In the genomic region with DNA sequence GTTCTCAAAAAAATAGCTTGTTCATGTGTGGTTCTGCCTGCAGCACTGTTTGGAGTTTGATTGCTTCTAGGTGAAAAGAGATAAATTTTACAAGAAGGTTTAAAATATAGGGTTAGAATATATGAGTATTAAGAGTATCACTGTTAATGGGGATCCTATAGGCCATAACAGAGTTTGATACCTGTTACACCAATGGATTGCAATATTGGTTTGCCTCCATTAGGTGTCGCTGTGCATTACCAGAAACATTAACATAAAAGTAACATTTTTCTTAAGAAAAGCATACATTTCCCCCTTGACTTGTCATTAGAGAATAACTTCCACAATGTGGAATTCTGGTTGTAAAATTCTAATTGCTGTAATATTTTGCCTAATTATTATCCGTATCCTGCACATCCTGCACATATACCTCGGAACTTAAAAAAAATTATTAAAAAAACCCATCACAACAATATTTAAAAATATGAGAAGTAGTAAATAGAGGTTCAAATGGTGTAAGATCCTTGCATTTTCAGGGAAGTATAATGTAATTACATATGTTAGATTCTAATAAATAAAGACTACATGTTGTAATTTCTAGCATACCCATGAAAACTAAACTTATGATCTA, we compare ENCODE assay signal across 8 cellular contexts.
DNase-seq lines count a peak whose midpoint lies in the region; ATAC-seq, FAIRE-seq and TF ChIP-seq lines count a peak whose summit lies in the region.
"Not testable (repeated sequence)": the region's sequence is repeated elsewhere in the genome, so short reads cannot be mapped to it uniquely, and the experiment has no call there.

No MANE protein-coding gene starts in this region.

- CTCF ChIA-PET in activated naive CD4-positive, alpha-beta T cell treated with anti-CD3 and anti-CD28 coated beads, Interleukin-2, amount 10 ng/mL, durations not matched to agents 7 days and 5 days (lab: Charles Lee), result interaction anchor here (0.7 kb wide), 1 partner anchor 140 kb away, joined by 3 read pairs; no protein-coding TSS in a partner anchor

- not testable (repeated sequence) for H3K4me3 ChIP-seq in BE2C (ENCODE audit: low read depth, low read length); liver (ENCODE audit: low read depth in 1 of 3, low read length in 3 of 3); spleen

- not testable (repeated sequence) for H3K9me3 ChIP-seq in BE2C; liver (ENCODE audit: control insufficient read depth in 4 of 4, low read length in 3 of 4); spleen

- FAIRE-seq in RCC 7860 (lab: Jason Lieb, UNC), result peak; percentile 89

- H3K27me3 ChIP-seq in BE2C; liver (ENCODE audit: control insufficient read depth in 4 of 4, insufficient read depth in 4 of 4, low read length in 3 of 4); spleen (replicated peaks in 1 of 7): not testable (repeated sequence)

- in situ Hi-C loops in GM13976 (cut with MboI; ENCODE audit: low sequenced_read_pairs, unreplicated experiment), result not testable (repeated sequence)

- not testable (repeated sequence) for H3K4me3 Mint-ChIP-seq in activated naive CD4-positive, alpha-beta T cell treated with anti-CD3 and anti-CD28 coated beads, Interleukin-2, amount 10 ng/mL, durations not matched to agents 7 days and 5 days

- H3K36me3 ChIP-seq in BE2C; liver (ENCODE audit: control insufficient read depth in 4 of 4, insufficient read depth in 3 of 4, low read depth in 1 of 4, low read length in 3 of 4); spleen: not testable (repeated sequence)

- ATAC-seq in esophagus mucosa, result peak; percentile 51

- H3K36me3 Mint-ChIP-seq in activated naive CD4-positive, alpha-beta T cell treated with anti-CD3 and anti-CD28 coated beads, Interleukin-2, amount 10 ng/mL, durations not matched to agents 7 days and 5 days, result not testable (repeated sequence)

- not testable (repeated sequence) for TF ChIP-seq POLR2A in spleen (IDR thresholded peaks at IDR 0.05)

- H3K27me3 Mint-ChIP-seq in activated naive CD4-positive, alpha-beta T cell treated with anti-CD3 and anti-CD28 coated beads, Interleukin-2, amount 10 ng/mL, durations not matched to agents 7 days and 5 days, result not testable (repeated sequence)

- peak; percentile 66 to 73 for TF ChIP-seq RAD21 in liver (IDR thresholded peaks at IDR 0.05)

- TF ChIP-seq CTCF in BE2C (IDR thresholded peaks at IDR 0.05; ENCODE audit: low read depth, low read length) (peak; percentile 29; the same call in 1 of the 2 replicates), GM13976 (IDR thresholded peaks at IDR 0.05; ENCODE audit: borderline replicate concordance, control extremely low read depth, extremely low read depth, insufficient read depth, missing control alignments) (peak; percentile 44), liver (IDR thresholded peaks at IDR 0.05; ENCODE audit: low read depth, low read length, missing input control) (peak; percentile 50), spleen (IDR thresholded peaks at IDR 0.05 in 8 of 11, conservative IDR thresholded peaks at IDR 0.05 in 3 of 11) (peak in 8 of 11 experiments; percentile 13 to 63 (median 53))

- H3K9ac ChIP-seq in liver (ENCODE audit: low read depth in 1 of 2, low read length in 2 of 2), result not testable (repeated sequence)

- DNase-seq in BE2C; GM13976 (ENCODE audit: low spot score); spleen: not testable (repeated sequence)
- DNase-seq in NCI-H128 (lab: John Stamatoyannopoulos, UW; ENCODE audit: unreplicated experiment) (peak; percentile 5), RCC 7860 (ENCODE audit: low spot score) (peak; percentile 10)
- peak; percentile 54 for DNase-seq in activated naive CD4-positive, alpha-beta T cell treated with anti-CD3 and anti-CD28 coated beads, Interleukin-2, amount 10 ng/mL, durations not matched to agents 7 days and 5 days

- H3K4me1 Mint-ChIP-seq in activated naive CD4-positive, alpha-beta T cell treated with anti-CD3 and anti-CD28 coated beads, Interleukin-2, amount 10 ng/mL, durations not matched to agents 7 days and 5 days, result not testable (repeated sequence)

- 32% methylated on average over 3 of the region's 3 CpGs for WGBS in liver
- 30 to 41% (median 36%) methylated on average over 3 of the region's 3 CpGs for WGBS in spleen, 5 donors

- not testable (repeated sequence) for H3K4me1 ChIP-seq in BE2C; liver (ENCODE audit: control insufficient read depth in 4 of 4, insufficient read depth in 4 of 4, low read length in 3 of 4); spleen

- H3K27ac ChIP-seq in liver (ENCODE audit: low read depth in 1 of 2, low read length in 2 of 2); spleen: not testable (repeated sequence)

- not testable (repeated sequence) for H3K27ac Mint-ChIP-seq in activated naive CD4-positive, alpha-beta T cell treated with anti-CD3 and anti-CD28 coated beads, Interleukin-2, amount 10 ng/mL, durations not matched to agents 7 days and 5 days

- intact Hi-C loops in spleen (cut with DNase I; ENCODE audit: low total_unique reads), result not testable (repeated sequence)

- H3K9me3 Mint-ChIP-seq in activated naive CD4-positive, alpha-beta T cell treated with anti-CD3 and anti-CD28 coated beads, Interleukin-2, amount 10 ng/mL, durations not matched to agents 7 days and 5 days, result not testable (repeated sequence)
